Comparison of ENCODE assay signal across 8 cellular contexts in the genomic region with DNA sequence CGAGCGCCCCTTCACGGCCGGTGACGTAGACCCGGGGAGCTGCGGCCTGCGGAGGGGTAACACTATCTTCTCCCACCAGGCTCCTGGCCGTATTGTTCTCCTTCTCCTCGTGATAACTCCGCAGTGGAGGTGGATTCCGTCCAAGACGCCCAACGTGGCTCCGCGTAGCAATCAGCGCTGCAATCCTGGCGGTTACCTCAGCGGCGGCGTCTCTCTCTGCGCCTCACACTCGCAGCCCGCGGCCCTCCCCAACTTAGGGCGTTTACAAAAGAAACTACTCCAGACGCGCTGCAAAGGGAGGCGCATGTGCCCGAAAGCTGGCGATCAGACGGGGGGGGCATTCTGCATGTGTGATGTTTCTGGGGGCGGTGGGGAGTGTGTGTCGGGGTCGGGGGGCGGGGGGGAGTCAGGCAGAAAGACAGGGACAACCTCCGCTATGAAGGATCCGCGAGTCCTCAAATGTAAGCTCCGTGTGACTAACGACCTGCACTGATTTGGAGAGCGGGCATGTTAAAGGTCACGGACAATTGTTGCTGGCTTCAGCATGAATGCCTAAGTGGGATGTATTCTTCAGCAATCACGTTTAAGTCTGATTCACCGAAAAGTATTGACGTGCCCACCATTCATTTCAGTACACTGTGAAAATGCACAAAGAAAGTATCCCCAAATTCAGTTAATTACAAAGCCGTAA. TPM values are rescaled to one million over a fixed set of nuclear protein-coding genes. Genes with fewer than 3 reads are reported as not detected.
DNase-seq lines count a peak whose midpoint lies in the region; ATAC-seq and TF ChIP-seq lines count a peak whose summit lies in the region.

No MANE protein-coding gene starts in this region.

- ATAC-seq in HG03442 (IDR thresholded peaks at IDR 0.05; ENCODE audit: unreplicated experiment) (no peak), GM18907 (IDR thresholded peaks at IDR 0.05; ENCODE audit: unreplicated experiment) (no peak)

- TF ChIP-seq CTCF in WERI-Rb-1 (IDR thresholded peaks at IDR 0.05; ENCODE audit: low read depth, low read length): no peak
- TF ChIP-seq CTCF in tibial nerve (IDR thresholded peaks at IDR 0.05): no peak

- no peaks in the 10 kb centered on the region for H3K9me2 ChIP-seq in Karpas-422 (replicated peaks; ENCODE audit: insufficient read depth, low read length)

- H2AFZ ChIP-seq in Karpas-422 (ENCODE audit: low read length): peak overlapping the region; percentile 60; the same call in 1 of the 2 replicates

- WGBS in tibial nerve, 2 donors: 17 to 21% methylated on average over 40 to 41 of the region's 47 CpGs

- peak overlapping the region; percentile 88; the same call in 1 of the 2 replicates for H3K4me3 ChIP-seq in Karpas-422 (ENCODE audit: low read length)
- H3K4me3 ChIP-seq in WERI-Rb-1 (ENCODE audit: low read depth, low read length): peak overlapping the region; percentile 80
- no peak overlapping the region for H3K4me3 ChIP-seq in endocrine pancreas (ENCODE audit: control insufficient read depth, insufficient read depth, low read length)
- peak overlapping the region; percentile 58 to 95 (median 71) for H3K4me3 ChIP-seq in tibial nerve

- H3K9ac ChIP-seq in Karpas-422 (ENCODE audit: low read length) (peak overlapping the region; percentile 87), endocrine pancreas (ENCODE audit: control insufficient read depth, insufficient read depth, low read length) (peak overlapping the region; percentile 49)

- peak in 1 of 2 donors; percentile 34 for TF ChIP-seq POLR2A in tibial nerve (IDR thresholded peaks at IDR 0.05)

- peak overlapping the region; percentile 96 for H3K27ac ChIP-seq in Karpas-422 (ENCODE audit: low read length)
- H3K27ac ChIP-seq in WERI-Rb-1: no peak overlapping the region
- peak overlapping the region; percentile 88 to 99 (median 94) for H3K27ac ChIP-seq in tibial nerve

- DNase-seq in CD1c-positive myeloid dendritic cell (ENCODE audit: extremely low spot score) (peak; percentile 93), Karpas-422 (peak; percentile 86), WERI-Rb-1 (no peak), mucosa of gallbladder (ENCODE audit: low spot score) (peak; percentile 40), tibial nerve (ENCODE audit: low spot score in 2 of 2) (peak; percentile 62 to 66)

- H3K9me3 ChIP-seq in Karpas-422 (ENCODE audit: low read length) (no peaks in the 10 kb centered on the region), WERI-Rb-1 (ENCODE audit: severe bottlenecking) (no peaks in the 10 kb centered on the region), endocrine pancreas (ENCODE audit: control insufficient read depth, low read length) (no peaks in the 10 kb centered on the region), tibial nerve (no peaks in the 10 kb centered on the region)

- TF ChIP-seq EP300 in tibial nerve (IDR thresholded peaks at IDR 0.05): peak in 1 of 2 donors; percentile 52

- H3K4me1 ChIP-seq in Karpas-422 (ENCODE audit: low read length) (peaks cover 57% of the 10 kb centered on the region), endocrine pancreas (ENCODE audit: control insufficient read depth, insufficient read depth, low read length) (no peaks in the 10 kb centered on the region), tibial nerve (peaks cover 0 to 46% (median 5%) of the 10 kb centered on the region in 4 donors)

- no peaks in the 10 kb centered on the region for H4K20me1 ChIP-seq in Karpas-422 (ENCODE audit: insufficient read depth, low read depth, low read length)

- peak overlapping the region; percentile 65 for H3K4me2 ChIP-seq in Karpas-422 (ENCODE audit: low read depth, low read length, poor library complexity, severe bottlenecking)

- peaks cover 17% of the 10 kb centered on the region for H3K79me2 ChIP-seq in Karpas-422 (ENCODE audit: low read length)

- no peaks in the 10 kb centered on the region for H3K27me3 ChIP-seq in Karpas-422 (ENCODE audit: low read length)
- no peaks in the 10 kb centered on the region for H3K27me3 ChIP-seq in WERI-Rb-1 (ENCODE audit: insufficient read depth, low read depth, severe bottlenecking)
- H3K27me3 ChIP-seq in endocrine pancreas (ENCODE audit: control insufficient read depth, insufficient read depth, low read length): no peaks in the 10 kb centered on the region
- H3K27me3 ChIP-seq in tibial nerve: no peaks in the 10 kb centered on the region

- H3K36me3 ChIP-seq in Karpas-422 (ENCODE audit: insufficient read depth, low read length): no peaks in the 10 kb centered on the region
- no peaks in the 10 kb centered on the region for H3K36me3 ChIP-seq in WERI-Rb-1
- no peaks in the 10 kb centered on the region for H3K36me3 ChIP-seq in endocrine pancreas (ENCODE audit: control insufficient read depth, insufficient read depth, low read length)
- H3K36me3 ChIP-seq in tibial nerve: no peaks in the 10 kb centered on the region

RNA-seq across cellular contexts. Expression of a gene that starts 1.3 kb away (rescaled TPM):
- total RNA-seq in Karpas-422 (2014; rRNA removed; shearing (Covaris generic); ENCODE audit: low replicate concordance): 41.0 and 53.3 TPM in 2 replicates
- total RNA-seq in mucosa of gallbladder: 48.5 TPM
- total RNA-seq in tibial nerve: 10 to 100 TPM; 31.4 to 63.0 (median 45.5) TPM
